ENCODE assay signal across 3 cellular contexts in the genomic region with DNA sequence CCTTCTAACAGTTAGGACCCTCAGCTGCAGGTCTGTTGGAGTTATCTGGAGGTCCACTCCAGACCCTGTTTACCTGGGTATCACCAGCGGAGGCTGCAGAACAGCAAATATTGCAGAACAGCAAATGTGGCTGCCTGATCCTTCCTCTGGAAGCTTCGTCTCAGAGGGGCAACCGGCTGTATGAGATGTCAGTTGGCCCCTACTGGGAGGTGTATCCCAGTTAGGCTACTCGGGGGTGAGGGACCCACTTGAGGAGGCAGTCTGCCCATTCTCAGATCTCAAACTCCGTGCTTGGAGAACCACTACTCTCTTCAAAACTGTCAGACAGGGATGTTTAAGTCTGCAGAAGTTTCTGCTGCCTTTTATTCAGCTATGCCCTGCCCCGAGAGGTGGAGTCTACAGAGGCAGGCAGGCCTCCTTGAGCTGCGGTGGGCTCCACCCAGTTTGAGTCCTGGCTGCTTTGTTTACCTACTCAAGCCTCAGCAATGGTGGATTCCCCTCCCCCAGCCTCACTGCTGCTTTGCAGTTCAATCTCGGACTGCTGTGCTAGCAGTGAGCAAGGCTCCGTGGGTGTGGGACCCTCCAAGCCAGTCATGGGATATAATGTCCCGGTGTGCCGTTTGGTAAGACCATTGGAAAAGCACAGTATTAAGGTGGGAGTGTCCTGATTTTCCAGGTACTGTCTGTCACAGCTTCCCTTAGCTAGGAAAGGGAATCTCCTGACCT. TPM values are rescaled to one million over a fixed set of nuclear protein-coding genes. Genes with fewer than 3 reads are reported as not detected.
DNase-seq lines count a peak whose midpoint lies in the region; ATAC-seq and TF ChIP-seq lines count a peak whose summit lies in the region.
"Not testable (repeated sequence)": the region's sequence is repeated elsewhere in the genome, so short reads cannot be mapped to it uniquely, and the experiment has no call there.

No MANE protein-coding gene starts in this region.

- not testable (repeated sequence) for H3K9me3 ChIP-seq in esophagus muscularis mucosa; neuronal stem cell (replicated peaks in 1 of 2; ENCODE audit: control insufficient read depth in 2 of 2, insufficient read depth in 1 of 2, low read depth in 1 of 2, low read length in 2 of 2)

- H3K4me1 ChIP-seq in esophagus muscularis mucosa; neuronal stem cell (ENCODE audit: control insufficient read depth in 2 of 2, insufficient read depth in 1 of 2, low read depth in 1 of 2, low read length in 2 of 2): not testable (repeated sequence)

- H2BK120ac ChIP-seq in neuronal stem cell (ENCODE audit: low read depth, low read length), result not testable (repeated sequence)

- H3K14ac ChIP-seq in neuronal stem cell (ENCODE audit: low read length), result not testable (repeated sequence)

- H2BK12ac ChIP-seq in neuronal stem cell (ENCODE audit: low read length), result not testable (repeated sequence)

- H3K23ac ChIP-seq in neuronal stem cell (ENCODE audit: low read depth, low read length, poor library complexity), result not testable (repeated sequence)

- not testable (repeated sequence) for H4K91ac ChIP-seq in neuronal stem cell (ENCODE audit: low read depth, low read length, poor library complexity)

- not testable (repeated sequence) for H2AK5ac ChIP-seq in neuronal stem cell (ENCODE audit: low read depth, low read length)

- WGBS in esophagus muscularis mucosa, result 95% methylated on average over 10 of the region's 11 CpGs
- WGBS in neuronal stem cell (ENCODE audit: extremely low coverage in 2 of 2, insufficient read length in 2 of 2, insufficient replicate concordance in 1 of 2), 2 donors, result no CpG with 5 or more reads among the region's 11 CpGs

- H3K27me3 ChIP-seq in esophagus muscularis mucosa; neuronal stem cell (ENCODE audit: control insufficient read depth in 3 of 3, insufficient read depth in 3 of 3, low read depth in 1 of 3, low read length in 3 of 3): not testable (repeated sequence)

- H2BK5ac ChIP-seq in neuronal stem cell (ENCODE audit: low read length), result not testable (repeated sequence)

- not testable (repeated sequence) for H3K79me1 ChIP-seq in neuronal stem cell (ENCODE audit: low read depth, low read length)

- intact Hi-C loops in esophagus muscularis mucosa (cut with DNase I); left ventricle myocardium superior (cut with micrococcal nuclease): not testable (repeated sequence)

- TF ChIP-seq CTCF in esophagus muscularis mucosa (IDR thresholded peaks at IDR 0.05), result not testable (repeated sequence)

- H3K9ac ChIP-seq in neuronal stem cell (ENCODE audit: low read depth, low read length, poor library complexity), result not testable (repeated sequence)

- not testable (repeated sequence) for TF ChIP-seq POLR2A in esophagus muscularis mucosa (IDR thresholded peaks at IDR 0.05; ENCODE audit: low read depth)

- not testable (repeated sequence) for TF ChIP-seq EP300 in esophagus muscularis mucosa (IDR thresholded peaks at IDR 0.05)

- H3K4me2 ChIP-seq in neuronal stem cell (ENCODE audit: insufficient read depth, low read length, poor library complexity, severe bottlenecking), result not testable (repeated sequence)

- DNase-seq in esophagus muscularis mucosa (ENCODE audit: extremely low spot score), result peak; percentile 12
- peak; percentile 13 for DNase-seq in left ventricle myocardium superior
- DNase-seq in neuronal stem cell (ENCODE audit: low spot score), result not testable (repeated sequence)

- H3K18ac ChIP-seq in neuronal stem cell (ENCODE audit: low read length), result not testable (repeated sequence)

- not testable (repeated sequence) for H3K36me3 ChIP-seq in esophagus muscularis mucosa; neuronal stem cell (replicated peaks in 1 of 2; ENCODE audit: control insufficient read depth in 2 of 2, insufficient read depth in 2 of 2, low read length in 2 of 2)

- peak overlapping the region; percentile 17 for H4K8ac ChIP-seq in neuronal stem cell (ENCODE audit: low read depth, low read length)

- not testable (repeated sequence) for H3K27ac ChIP-seq in esophagus muscularis mucosa (replicated peaks in 1 of 4); neuronal stem cell (replicated peaks; ENCODE audit: low read length)

- H3K4ac ChIP-seq in neuronal stem cell (ENCODE audit: low read length), result not testable (repeated sequence)

- H2BK15ac ChIP-seq in neuronal stem cell (ENCODE audit: low read length), result not testable (repeated sequence)

- H2AFZ ChIP-seq in neuronal stem cell (ENCODE audit: low read length), result not testable (repeated sequence)

- not testable (repeated sequence) for H3K4me3 ChIP-seq in esophagus muscularis mucosa; neuronal stem cell (ENCODE audit: low read length in 2 of 2)

- not testable (repeated sequence) for ATAC-seq in left ventricle myocardium superior

RNA-seq across cellular contexts. Expression of gene IRS2, which starts 42.4 kb away (rescaled TPM):
- 10 to 100 TPM; 46.4 to 95.3 (median 63.7) TPM for total RNA-seq in esophagus muscularis mucosa
- total RNA-seq in left ventricle myocardium superior, result 11.3 TPM
- polyA plus RNA-seq in neuronal stem cell (2013, experiment 1 of 2), result 18.1 TPM
- 18.9 TPM for polyA plus RNA-seq in neuronal stem cell (2013, experiment 2 of 2)
